27 cellular contexts compared by ENCODE assay signal in genomic region chr6:150102750-150103270, GRCh38.
"Had no signal": no experiment of that assay in that cellular context is flagged by ENCODE, and none has a peak within 500 bp of the region (broad histone marks: within the 10 kb centered on the region; RNA-seq: fewer than 3 reads in every experiment).

No MANE protein-coding gene starts in this region.

- H3K9me3 ChIP-seq: stomach, suprapubic skin, testis, thoracic aorta, thyroid gland, tibial artery, transverse colon, upper lobe of left lung, upper lobe of right lung, uterus, vagina had no signal

- DNase-seq: stimulated activated CD4-positive, alpha-beta T cell treated with anti-CD3 and anti-CD28 coated beads, Interleukin-2, amount 100 ng/mL, for 48 hours; stimulated activated CD4-positive, alpha-beta T cell treated with anti-CD3 and anti-CD28 coated beads, Interleukin-4, amount 100 ng/mL, for 1 hour; stimulated activated CD4-positive, alpha-beta T cell treated with anti-CD3 and anti-CD28 coated beads, Interleukin-4, amount 100 ng/mL, for 24 hours; stimulated activated CD4-positive, alpha-beta T cell treated with anti-CD3 and anti-CD28 coated beads, Interleukin-4, amount 100 ng/mL, for 4 hours; stimulated activated CD8-positive, alpha-beta memory T cell treated with anti-CD3 and anti-CD28 coated beads, Interleukin-4, amount 100 ng/mL, for 48 hours; stimulated activated naive B cell treated with anti-CD40 and anti-IgM and Interleukin-4, amounts not matched to agents 10 μg/mL and 1 μg/mL and 100 μg/mL, for 72 hours; stimulated activated naive CD4-positive, alpha-beta T cell; stimulated activated naive CD4-positive, alpha-beta T cell treated with Interleukin-2 at 50 U/mL for 16 hours; stimulated activated naive CD8-positive, alpha-beta T cell treated with anti-CD3 and anti-CD28 coated beads, Interleukin-15, amount 100 ng/mL, for 72 hours; stimulated activated naive CD8-positive, alpha-beta T cell treated with anti-CD3 and anti-CD28 coated beads, Interleukin-15, Interleukin-2, amounts not matched to agents 100 U/mL and 50 U/mL, for 24 hours; stomach; substantia nigra; testis; thyroid gland; tibial artery; transverse colon; trophoblast cell; upper lobe of left lung; upper lobe of right lung; uterus had no signal

- H3K27me3 ChIP-seq: testis, thyroid gland, tibial nerve, transverse colon, upper lobe of left lung, upper lobe of right lung, uterus, vagina had no signal

- ATAC-seq: stimulated activated effector memory CD8-positive, alpha-beta T cell treated with anti-CD3 and anti-CD28 coated beads, Interleukin-12 subunit alpha, Interleukin-12 subunit beta, amount 100 ng/mL, for 72 hours; stimulated activated memory B cell treated with anti-CD40 and anti-IgM and Interleukin-4, amounts not matched to agents 10 μg/mL and 1 μg/mL and 100 μg/mL, for 72 hours; stimulated activated naive B cell treated with anti-CD40 and anti-IgM and Interleukin-4, amounts not matched to agents 10 μg/mL and 1 μg/mL and 100 μg/mL, for 72 hours; stimulated activated naive CD8-positive, alpha-beta T cell treated with anti-CD3 and anti-CD28 coated beads, Interleukin-15, amount 100 ng/mL, for 72 hours; stimulated activated naive CD8-positive, alpha-beta T cell treated with anti-CD3 and anti-CD28 coated beads, Interleukin-15, Interleukin-2, amounts not matched to agents 100 U/mL and 50 U/mL, for 24 hours; upper lobe of right lung had no signal

- H3K27ac ChIP-seq: stomach, suprapubic skin, testis, thoracic aorta, thyroid gland, tibial artery, tibial nerve, transverse colon, upper lobe of left lung, upper lobe of right lung, uterus, vagina had no signal

- H3K4me3 ChIP-seq: stomach, suprapubic skin, testis, thoracic aorta, thyroid gland, tibial artery, tibial nerve, transverse colon, upper lobe of left lung, upper lobe of right lung, uterus, vagina had no signal

- FAIRE-seq: urothelium cell line had no signal

- H3K36me3 ChIP-seq: stomach, suprapubic skin, thoracic aorta, thyroid gland, tibial artery, tibial nerve, transverse colon, upper lobe of left lung, upper lobe of right lung, uterus, vagina had no signal

- H3K4me1 ChIP-seq: stomach, suprapubic skin, testis, thyroid gland, tibial artery, tibial nerve, transverse colon, upper lobe of left lung, upper lobe of right lung, uterus, vagina had no signal
